ENCODE assay signal across 14 cellular contexts in genomic region chr14:70171719-70172118, GRCh38.
"Had no signal": no experiment of that assay in that cellular context is flagged by ENCODE, and none has a peak within 500 bp of the region (broad histone marks: within the 10 kb centered on the region; RNA-seq: fewer than 3 reads in every experiment).

No MANE protein-coding gene starts in this region.

- ATAC-seq: activated CD8-positive, alpha-beta T cell treated with anti-CD3 and anti-CD28 coated beads for 36 hours; body of pancreas; natural killer cell had no signal

- DNase-seq: activated B cell treated with CpG ODN at 0.5 μM for 24 hours; activated CD4-positive, alpha-beta T cell treated with anti-CD3 and anti-CD28 coated beads for 48 hours; activated CD8-positive, alpha-beta T cell treated with anti-CD3 and anti-CD28 coated beads for 36 hours; activated gamma-delta T cell; activated naive CD8-positive, alpha-beta T cell treated with anti-CD3 and anti-CD28 coated beads for 36 hours; activated T-cell treated with anti-CD3 and anti-CD28 coated beads, Interleukin-2, amount 50 U/mL, for 48 hours; body of pancreas; glutamatergic neuron; left ventricle myocardium inferior; mesenchymal stem cell; natural killer cell; stimulated activated naive CD4-positive, alpha-beta T cell; tibial artery had no signal

- FAIRE-seq: colon had no signal
